In the genomic region with DNA sequence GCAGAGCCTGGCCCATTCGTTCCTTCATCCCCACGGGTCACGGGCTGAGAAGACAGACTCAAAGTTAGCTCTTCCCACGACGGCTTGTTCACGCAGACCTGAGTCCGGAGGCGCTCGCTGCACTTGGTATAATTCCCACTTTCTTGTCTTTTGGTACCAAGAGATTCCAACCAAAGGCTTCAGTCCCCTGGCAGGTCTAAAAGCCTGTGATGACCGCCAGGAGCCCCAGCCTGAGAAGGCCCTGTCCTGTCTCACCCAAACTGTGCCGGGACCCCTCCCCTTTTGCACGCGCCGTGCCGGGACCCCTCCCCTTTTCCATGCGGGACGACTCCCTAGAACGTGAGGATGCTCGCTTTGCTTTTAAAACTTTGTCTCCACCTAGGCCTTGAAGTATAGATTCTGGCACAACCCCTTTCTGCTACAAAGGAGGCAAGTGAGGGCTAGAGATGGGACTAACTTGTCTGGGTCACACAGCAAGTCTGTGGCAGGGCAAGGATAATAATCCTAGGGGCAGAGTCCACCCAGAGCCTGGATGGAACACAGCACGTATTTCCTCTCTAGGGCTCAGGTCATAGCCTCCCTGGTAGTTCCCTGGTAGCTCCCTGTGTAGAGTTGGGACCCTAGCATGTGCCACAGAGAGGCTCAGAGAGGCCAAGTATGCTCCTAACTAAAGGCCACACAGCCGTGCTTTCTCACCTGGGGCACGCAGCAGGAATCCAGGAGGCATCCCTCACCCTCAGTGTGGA, we compare ENCODE assay signal across 11 cellular contexts.
"Had no signal": no experiment of that assay in that cellular context is flagged by ENCODE, and none has a peak within 500 bp of the region (broad histone marks: within the 10 kb centered on the region; RNA-seq: fewer than 3 reads in every experiment).

No MANE protein-coding gene starts in this region.

- H3K9me3 ChIP-seq: neutrophil, upper lobe of left lung had no signal

- ATAC-seq: activated naive CD8-positive, alpha-beta T cell treated with anti-CD3 and anti-CD28 coated beads, Interleukin-2, amount 50 U/mL, for 24 hours; effector memory CD8-positive, alpha-beta T cell; stimulated activated naive CD8-positive, alpha-beta T cell treated with anti-CD3 and anti-CD28 coated beads, Interleukin-15, amount 100 ng/mL, for 72 hours had no signal

- H3K36me3 ChIP-seq: neutrophil, upper lobe of left lung had no signal

- H3K27ac ChIP-seq: neutrophil had no signal

- H3K4me3 ChIP-seq: skin epidermis, upper lobe of left lung had no signal

- H3K27me3 ChIP-seq: neutrophil, upper lobe of left lung had no signal

- DNase-seq: activated CD4-positive, alpha-beta T cell treated with anti-CD3 and anti-CD28 coated beads, Interleukin-2, amount 50 U/mL, for 1 hour; activated CD8-positive, alpha-beta memory T cell treated with anti-CD3 and anti-CD28 coated beads for 24 hours; activated naive CD4-positive, alpha-beta T cell treated with Interleukin-2 at 50 U/mL for 16 hours; activated naive CD8-positive, alpha-beta T cell treated with anti-CD3 and anti-CD28 coated beads, Interleukin-2, amount 50 U/mL, for 24 hours; effector memory CD8-positive, alpha-beta T cell; naive B cell; stimulated activated naive CD8-positive, alpha-beta T cell treated with anti-CD3 and anti-CD28 coated beads, Interleukin-15, amount 100 ng/mL, for 72 hours; T-helper 9 cell had no signal
